Comparison of ENCODE assay signal across 1 cellular context in the genomic region with DNA sequence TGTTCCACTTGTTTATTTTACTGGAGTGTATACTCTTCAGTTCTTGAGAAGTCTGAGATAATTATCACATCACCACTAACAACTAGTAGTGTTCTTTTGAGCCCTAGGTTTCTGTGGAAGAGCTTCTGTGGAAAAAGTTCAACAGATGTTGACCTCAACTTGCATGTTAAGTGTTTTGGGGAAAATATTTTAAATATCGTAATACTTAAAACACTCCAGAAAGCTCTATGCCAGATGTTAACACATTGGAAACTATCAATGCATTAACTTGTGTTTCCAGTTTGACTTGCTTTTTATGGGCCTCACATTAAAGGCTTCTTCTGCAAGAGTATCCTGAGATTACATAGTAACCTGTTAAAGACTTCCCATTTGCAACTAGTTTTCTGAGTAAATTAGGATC.
TF ChIP-seq lines count a peak whose summit lies in the region.

No MANE protein-coding gene starts in this region.

TF ChIP-seq in IMR-90, 13 proteins besides CTCF, POLR2A, EP300 and RAD21 (continued from another document):
- TF ChIP-seq CEBPB (IDR thresholded peaks at IDR 0.05; ENCODE audit: low read depth, low read length) (no peak), BHLHE40 (IDR thresholded peaks at IDR 0.05; ENCODE audit: low read depth, low read length) (no peak), RFX5 (IDR thresholded peaks at IDR 0.05; ENCODE audit: low read depth, low read length) (no peak)
- TF ChIP-seq, protein P1, sequence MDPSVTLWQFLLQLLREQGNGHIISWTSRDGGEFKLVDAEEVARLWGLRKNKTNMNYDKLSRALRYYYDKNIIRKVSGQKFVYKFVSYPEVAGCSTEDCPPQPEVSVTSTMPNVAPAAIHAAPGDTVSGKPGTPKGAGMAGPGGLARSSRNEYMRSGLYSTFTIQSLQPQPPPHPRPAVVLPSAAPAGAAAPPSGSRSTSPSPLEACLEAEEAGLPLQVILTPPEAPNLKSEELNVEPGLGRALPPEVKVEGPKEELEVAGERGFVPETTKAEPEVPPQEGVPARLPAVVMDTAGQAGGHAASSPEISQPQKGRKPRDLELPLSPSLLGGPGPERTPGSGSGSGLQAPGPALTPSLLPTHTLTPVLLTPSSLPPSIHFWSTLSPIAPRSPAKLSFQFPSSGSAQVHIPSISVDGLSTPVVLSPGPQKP (IDR thresholded peaks at IDR 0.05; ENCODE audit: borderline replicate concordance, low read depth, low read length): no peak
